Comparison of ENCODE assay signal across 8 cellular contexts in genomic region chr2:128318776-128319456, GRCh38. TPM values are rescaled to one million over a fixed set of nuclear protein-coding genes. Genes with fewer than 3 reads are reported as not detected.
DNase-seq lines count a peak whose midpoint lies in the region; ATAC-seq lines count a peak whose summit lies in the region.

TSS of gene HS6ST1 (minus strand) at chr2:128318868. CDS start at chr2:128318563, 305 bp downstream.

- H3K27ac ChIP-seq in caudate nucleus (ENCODE audit: low read depth, low read length), result peak within 1 kb of the TSS; percentile 30

- peak; percentile 56 for ATAC-seq in GM18517 (IDR thresholded peaks at IDR 0.05; ENCODE audit: unreplicated experiment)
- ATAC-seq in HG03025 (IDR thresholded peaks at IDR 0.05; ENCODE audit: low FRiP score, unreplicated experiment), result peak; percentile 59

- DNase-seq in A172 (ENCODE audit: low spot score), result peak; percentile 36
- DNase-seq in NCI-H2196 treated with DMSO at 0.1 percent for 48 hours (lab: John Stamatoyannopoulos, UW; ENCODE audit: unreplicated experiment), result peak; percentile 55
- DNase-seq in activated CD4-positive, CD25-positive, alpha-beta regulatory T cell treated with anti-CD3 and anti-CD28 coated beads, Interleukin-2, amount 50 U/mL, for 16 hours (ENCODE audit: low read depth, low spot score), result peak; percentile 73
- peak in 54 of 61 donors; percentile 51 to 91 (median 76) for DNase-seq in caudate nucleus (lab: John Stamatoyannopoulos, UW)
- DNase-seq in iris pigment epithelial cell (ENCODE audit: low read depth), result peak; percentile 84
- DNase-seq in stimulated activated CD4-positive, alpha-beta T cell treated with anti-CD3 and anti-CD28 coated beads, Interleukin-12 subunit alpha, Interleukin-12 subunit beta, amount 100 ng/mL, for 24 hours (ENCODE audit: low read depth in 2 of 2), result peak; percentile 79 to 85

RNA-seq across cellular contexts. Expression of gene HS6ST1, which starts in this region (rescaled TPM):
- 33.7 and 45.8 TPM in 2 replicates for total RNA-seq in A172 (2014; rRNA removed; shearing (Covaris generic))

Comparison
In these comparisons a context has a peak if more than half of its experiments do, and no peak if none do; other contexts are left out.
1. Peak in every context shown above with its lines: DNase-seq, ATAC-seq and H3K27ac ChIP-seq.